20 cellular contexts compared by ENCODE assay signal in the genomic region with DNA sequence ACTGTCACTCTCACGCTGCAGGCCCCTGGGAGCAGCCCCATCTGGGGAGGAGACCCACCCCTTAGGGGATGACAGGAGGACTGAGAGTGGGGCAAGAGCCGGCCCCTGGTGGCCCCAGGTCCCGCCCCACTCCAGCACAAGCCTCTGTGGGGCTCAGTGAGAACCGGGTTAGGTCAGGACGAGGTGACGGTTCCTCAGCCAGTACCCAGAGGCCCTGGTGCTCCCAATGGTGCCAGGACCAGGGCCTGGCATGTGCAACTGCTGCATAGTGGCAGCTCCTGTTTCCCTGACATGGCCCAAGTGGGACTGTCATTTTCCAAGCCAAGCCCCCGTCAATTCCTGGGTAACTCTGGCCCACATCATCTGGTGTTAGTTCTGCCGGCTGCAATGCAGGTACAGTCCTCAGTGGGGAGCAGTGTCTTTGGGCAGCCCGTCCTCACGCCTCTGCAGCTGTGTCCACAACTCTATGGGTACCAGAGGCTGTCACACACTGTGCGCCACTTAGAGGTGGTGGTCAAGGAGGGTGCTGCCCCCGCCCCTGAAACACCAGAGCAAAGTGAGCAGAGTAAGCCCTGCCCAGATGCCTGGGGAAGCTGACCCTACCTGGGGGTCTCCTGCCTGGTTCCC. TPM values are rescaled to one million over a fixed set of nuclear protein-coding genes. Genes with fewer than 3 reads are reported as not detected.
DNase-seq lines count a peak whose midpoint lies in the region; ATAC-seq and TF ChIP-seq lines count a peak whose summit lies in the region.
"Had no signal": no experiment of that assay in that cellular context is flagged by ENCODE, and none has a peak within 500 bp of the region (broad histone marks: within the 10 kb centered on the region; RNA-seq: fewer than 3 reads in every experiment).

No MANE protein-coding gene starts in this region.

- no peaks in the 10 kb centered on the region; the same call in 1 of the 2 replicates for H3K4me1 ChIP-seq in GM23338 (ENCODE audit: insufficient read depth)
- no peaks in the 10 kb centered on the region for H3K4me1 ChIP-seq in RWPE2 (ENCODE audit: insufficient read depth, poor library complexity, severe bottlenecking)
- H3K4me1 ChIP-seq: heart right ventricle, suprapubic skin had no signal

- H3K4me2 ChIP-seq in GM23338 = no peak overlapping the region
- H3K4me2 ChIP-seq: SK-N-SH had no signal

- H3K36me3 ChIP-seq in GM23338 (ENCODE audit: insufficient read depth) = no peaks in the 10 kb centered on the region
- peaks cover 13% of the 10 kb centered on the region for H3K36me3 ChIP-seq in RWPE2 (ENCODE audit: low read depth)

- H3K4me1 Mint-ChIP-seq in GM23338 = peaks cover 9% of the 10 kb centered on the region
- H3K4me1 Mint-ChIP-seq: activated CD4-positive, alpha-beta T cell treated with anti-CD3 and anti-CD28 coated beads for 36 hours; central memory CD8-positive, alpha-beta T cell had no signal

- no peak overlapping the region for H3K27ac ChIP-seq in GM23338 (ENCODE audit: low read depth)
- H3K27ac ChIP-seq in RWPE2 (ENCODE audit: poor library complexity, severe bottlenecking) = no peak overlapping the region
- H3K27ac ChIP-seq: heart right ventricle, suprapubic skin had no signal

- H3K9me3 Mint-ChIP-seq in GM23338 = no peaks in the 10 kb centered on the region
- H3K9me3 Mint-ChIP-seq: CD4-positive, alpha-beta memory T cell; central memory CD8-positive, alpha-beta T cell; naive B cell had no signal

- TF ChIP-seq CTCF in GM23338 (conservative IDR thresholded peaks at IDR 0.05; ENCODE audit: low read depth in 2 of 2) (peak; percentile 36 to 49), RWPE2 (IDR thresholded peaks at IDR 0.05; ENCODE audit: poor library complexity, severe bottlenecking) (no peak), omental fat pad (IDR thresholded peaks at IDR 0.05) (no peak)

- ATAC-seq in GM23338 (peak; percentile 50), RWPE2 (ENCODE audit: low read depth) (peak; percentile 23; the same call in 1 of the 3 replicates), left lobe of liver (peak; percentile 12), omental fat pad (ENCODE audit: low FRiP score) (no peak)
- ATAC-seq: activated CD4-positive, alpha-beta T cell treated with anti-CD3 and anti-CD28 coated beads for 36 hours had no signal

- peaks cover 3% of the 10 kb centered on the region; the same call in 1 of the 2 replicates for H4K20me1 ChIP-seq in GM23338 (replicated peaks; ENCODE audit: insufficient read depth)

- no peak overlapping the region for H3K4me3 Mint-ChIP-seq in GM23338
- H3K4me3 Mint-ChIP-seq: activated CD4-positive, alpha-beta T cell treated with anti-CD3 and anti-CD28 coated beads for 36 hours; CD4-positive, alpha-beta memory T cell; central memory CD8-positive, alpha-beta T cell; naive B cell had no signal

- no peaks in the 10 kb centered on the region for H3K9me2 ChIP-seq in GM23338 (ENCODE audit: insufficient read depth)
- H3K9me2 ChIP-seq: SK-N-SH had no signal

- peak; percentile 52 for DNase-seq in GM23338 (ENCODE audit: low spot score)
- no peak for DNase-seq in RWPE2 (ENCODE audit: low spot score)
- no peak for DNase-seq in left lobe of liver (ENCODE audit: low spot score)
- no peak for DNase-seq in omental fat pad (ENCODE audit: low spot score)
- DNase-seq in NCI-H345 treated with DMSO at 0.1 percent for 48 hours (lab: John Stamatoyannopoulos, UW; ENCODE audit: unreplicated experiment) = no peak
- DNase-seq in NOMO-1 treated with DMSO at 0.1 percent for 48 hours (lab: John Stamatoyannopoulos, UW; ENCODE audit: unreplicated experiment) = no peak
- DNase-seq: activated CD4-positive, alpha-beta T cell treated with anti-CD3 and anti-CD28 coated beads for 36 hours; activated CD8-positive, alpha-beta memory T cell treated with anti-CD3 and anti-CD28 coated beads, Interleukin-2, amount 50 U/mL, for 48 hours; activated gamma-delta T cell treated with Interleukin-2 at 50 U/mL for 16 hours; amygdala; effector CD8-positive, alpha-beta T cell; EL; heart right ventricle; naive B cell; NCI-H2081; SK-N-SH; stimulated activated CD4-positive, alpha-beta T cell treated with anti-CD3 and anti-CD28 coated beads, Interleukin-4, amount 100 ng/mL, for 1 hour had no signal

- H3K27ac Mint-ChIP-seq in GM23338 = no peak overlapping the region; the same call in 1 of the 2 replicates
- H3K27ac Mint-ChIP-seq: activated CD4-positive, alpha-beta T cell treated with anti-CD3 and anti-CD28 coated beads for 36 hours; CD4-positive, alpha-beta memory T cell; naive B cell had no signal

- peaks cover 7% of the 10 kb centered on the region for H3K27me3 Mint-ChIP-seq in GM23338 (ENCODE audit: insufficient read depth, low read depth, poor library complexity)
- H3K27me3 Mint-ChIP-seq: activated CD4-positive, alpha-beta T cell treated with anti-CD3 and anti-CD28 coated beads for 36 hours; CD4-positive, alpha-beta memory T cell; central memory CD8-positive, alpha-beta T cell; naive B cell had no signal

- H3K79me2 ChIP-seq in GM23338 (replicated peaks; ENCODE audit: insufficient read depth) = no peaks in the 10 kb centered on the region

- H3K4me3 ChIP-seq in GM23338 = no peak overlapping the region
- H3K4me3 ChIP-seq in RWPE2 (ENCODE audit: severe bottlenecking) = no peak overlapping the region
- H3K4me3 ChIP-seq: heart right ventricle, suprapubic skin had no signal

- no peaks in the 10 kb centered on the region for H3F3A ChIP-seq in GM23338 (replicated peaks; ENCODE audit: low read depth)

- H3K27me3 ChIP-seq in GM23338 (ENCODE audit: insufficient read depth) (no peaks in the 10 kb centered on the region), RWPE2 (ENCODE audit: insufficient read depth, poor library complexity, severe bottlenecking) (no peaks in the 10 kb centered on the region)
- H3K27me3 ChIP-seq: heart right ventricle, suprapubic skin had no signal

- H3K9me3 ChIP-seq in RWPE2 (ENCODE audit: severe bottlenecking) = no peaks in the 10 kb centered on the region
- H3K9me3 ChIP-seq: heart right ventricle, SK-N-SH, suprapubic skin had no signal

- H2AFZ ChIP-seq in GM23338 = no peak overlapping the region

- peaks cover 7% of the 10 kb centered on the region; the same call in 2 of the 3 replicates for H3K36me3 Mint-ChIP-seq in GM23338 (ENCODE audit: low read depth)
- H3K36me3 Mint-ChIP-seq: naive B cell had no signal

TF ChIP-seq in GM23338, 12 proteins besides CTCF, POLR2A, EP300 and RAD21 (continues in another document):
- TF ChIP-seq POLR2AphosphoS5 (IDR thresholded peaks at IDR 0.05; ENCODE audit: low read depth) = no peak
- no peak for TF ChIP-seq CREB1 (CRISPR knock-in tag; IDR thresholded peaks at IDR 0.05; ENCODE audit: low read depth)
- TF ChIP-seq, protein P1, sequence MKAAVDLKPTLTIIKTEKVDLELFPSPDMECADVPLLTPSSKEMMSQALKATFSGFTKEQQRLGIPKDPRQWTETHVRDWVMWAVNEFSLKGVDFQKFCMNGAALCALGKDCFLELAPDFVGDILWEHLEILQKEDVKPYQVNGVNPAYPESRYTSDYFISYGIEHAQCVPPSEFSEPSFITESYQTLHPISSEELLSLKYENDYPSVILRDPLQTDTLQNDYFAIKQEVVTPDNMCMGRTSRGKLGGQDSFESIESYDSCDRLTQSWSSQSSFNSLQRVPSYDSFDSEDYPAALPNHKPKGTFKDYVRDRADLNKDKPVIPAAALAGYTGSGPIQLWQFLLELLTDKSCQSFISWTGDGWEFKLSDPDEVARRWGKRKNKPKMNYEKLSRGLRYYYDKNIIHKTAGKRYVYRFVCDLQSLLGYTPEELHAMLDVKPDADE (IDR thresholded peaks at IDR 0.05) = no peak
- TF ChIP-seq NANOG (IDR thresholded peaks at IDR 0.05; ENCODE audit: borderline replicate concordance) = no peak

RNA-seq across cellular contexts. Expression of a gene that starts 15.9 kb away (rescaled TPM):
- total RNA-seq in GM23338 (2014; rRNA removed; shearing (Covaris generic)) = 51.2 and 67.3 TPM in 2 replicates
- 54.1 and 55.4 TPM in 2 replicates for polyA plus RNA-seq in GM23338 (2016; fragmentation: Nextera tagmentation; extraction: Ambion mirVana)
- total RNA-seq in left lobe of liver = 146 TPM
- 10 to 100 TPM; 56.6 to 90.5 (median 79.8) TPM for total RNA-seq in omental fat pad

RNA-seq across cellular contexts. Expression of a gene that starts 31.0 kb away (rescaled TPM):
- total RNA-seq in GM23338 (2014; rRNA removed; shearing (Covaris generic)) = 36.4 and 47.5 TPM in 2 replicates
- polyA plus RNA-seq in GM23338 (2016; fragmentation: Nextera tagmentation; extraction: Ambion mirVana) = 23.7 and 28.4 TPM in 2 replicates
- total RNA-seq in left lobe of liver (53.7 TPM), omental fat pad (100 to 1,000 TPM in 2 of 4 donors, 10 to 100 TPM in 2; 68.4 to 126 (median 99.2) TPM)

RNA-seq across cellular contexts. Expression of a gene that starts 52.0 kb away (rescaled TPM):
- 145 and 150 TPM in 2 replicates for total RNA-seq in GM23338 (2014; rRNA removed; shearing (Covaris generic))
- polyA plus RNA-seq in GM23338 (2016; fragmentation: Nextera tagmentation; extraction: Ambion mirVana) = 76.8 and 88.4 TPM in 2 replicates
- total RNA-seq in left lobe of liver (17.1 TPM), omental fat pad (100 to 1,000 TPM; 145 to 234 (median 175) TPM)

RNA-seq across cellular contexts. Expression of a gene that starts 52.4 kb away (rescaled TPM):
- 32.2 and 34.0 TPM in 2 replicates for total RNA-seq in GM23338 (2014; rRNA removed; shearing (Covaris generic))
- 369 TPM in 2 replicates for polyA plus RNA-seq in GM23338 (2016; fragmentation: Nextera tagmentation; extraction: Ambion mirVana)
- total RNA-seq in left lobe of liver = 81.5 TPM
- total RNA-seq in omental fat pad = 100 to 1,000 TPM in 3 of 4 donors, 10 to 100 TPM in 1; 95.5 to 165 (median 110) TPM

Comparison
In these comparisons a context has a peak if more than half of its experiments do, and no peak if none do; other contexts are left out.
1. CTCF ChIP-seq: peak in GM23338 (2 of 2); none in RWPE2 (single experiment) and omental fat pad (0 of 3).